ENCODE assay signal across 29 cellular contexts in genomic region chr17:48384164-48384563, GRCh38. TPM values are rescaled to one million over a fixed set of nuclear protein-coding genes. Genes with fewer than 3 reads are reported as not detected.
"Had no signal": no experiment of that assay in that cellular context is flagged by ENCODE, and none has a peak within 500 bp of the region (broad histone marks: within the 10 kb centered on the region; RNA-seq: fewer than 3 reads in every experiment).

No MANE protein-coding gene starts in this region.

- DNase-seq: activated CD4-positive, alpha-beta memory T cell treated with anti-CD3 and anti-CD28 coated beads, Interleukin-2, amount 10 ng/mL, durations not matched to agents 7 days and 5 days; activated CD4-positive, alpha-beta T cell treated with anti-CD3 and anti-CD28 coated beads for 1 hour; activated CD4-positive, alpha-beta T cell treated with anti-CD3 and anti-CD28 coated beads, Interleukin-2, amount 10 ng/mL, durations not matched to agents 7 days and 5 days; activated CD8-positive, alpha-beta memory T cell treated with anti-CD3 and anti-CD28 coated beads, Interleukin-2, amount 50 U/mL, for 48 hours; activated gamma-delta T cell; activated naive CD4-positive, alpha-beta T cell treated with anti-CD3 and anti-CD28 coated beads, Interleukin-2, amount 10 ng/mL, durations not matched to agents 7 days and 5 days; activated T-cell treated with anti-CD3 and anti-CD28 coated beads, Interleukin-2, amount 50 U/mL, for 24 hours; anterior cingulate cortex; body of pancreas; dorsolateral prefrontal cortex; effector memory CD8-positive, alpha-beta T cell; erythroblast; gastrocnemius medialis; hippocampal formation; left colon; mammary epithelial cell; ovary; right lobe of liver; stimulated activated CD4-positive, alpha-beta T cell treated with anti-CD3 and anti-CD28 coated beads, Interleukin-12 subunit alpha, Interleukin-12 subunit beta, amount 100 ng/mL, for 4 hours; stimulated activated CD4-positive, alpha-beta T cell treated with anti-CD3 and anti-CD28 coated beads, Interleukin-4, amount 100 ng/mL, for 1 hour; T-helper 1 cell; trophoblast cell had no signal

- H3K4me3 Mint-ChIP-seq: activated CD4-positive, alpha-beta memory T cell treated with anti-CD3 and anti-CD28 coated beads, Interleukin-2, amount 10 ng/mL, durations not matched to agents 7 days and 5 days; activated CD4-positive, alpha-beta T cell treated with anti-CD3 and anti-CD28 coated beads, Interleukin-2, amount 10 ng/mL, durations not matched to agents 7 days and 5 days; activated naive CD4-positive, alpha-beta T cell treated with anti-CD3 and anti-CD28 coated beads, Interleukin-2, amount 10 ng/mL, durations not matched to agents 7 days and 5 days; activated T-cell treated with anti-CD3 and anti-CD28 coated beads, Interleukin-2, amount 50 U/mL, for 24 hours; effector memory CD8-positive, alpha-beta T cell; stimulated activated effector memory CD8-positive, alpha-beta T cell treated with anti-CD3 and anti-CD28 coated beads, Interleukin-12 subunit alpha, Interleukin-12 subunit beta, amount 100 ng/mL, for 72 hours; stimulated activated naive CD8-positive, alpha-beta T cell treated with anti-CD3 and anti-CD28 coated beads, Interleukin-15, Interleukin-2, amounts not matched to agents 100 ng/mL and 50 ng/mL, for 24 hours; WTC11 had no signal

- H3K4me3 ChIP-seq: body of pancreas, coronary artery, dorsolateral prefrontal cortex, gastrocnemius medialis, ovary, right lobe of liver, skin epidermis, thoracic aorta had no signal

- H3K27ac Mint-ChIP-seq: activated CD4-positive, alpha-beta memory T cell treated with anti-CD3 and anti-CD28 coated beads, Interleukin-2, amount 10 ng/mL, durations not matched to agents 7 days and 5 days; activated CD4-positive, alpha-beta T cell treated with anti-CD3 and anti-CD28 coated beads, Interleukin-2, amount 10 ng/mL, durations not matched to agents 7 days and 5 days; activated T-cell treated with anti-CD3 and anti-CD28 coated beads, Interleukin-2, amount 50 U/mL, for 24 hours; progenitor cell of endocrine pancreas; stimulated activated effector memory CD8-positive, alpha-beta T cell treated with anti-CD3 and anti-CD28 coated beads, Interleukin-12 subunit alpha, Interleukin-12 subunit beta, amount 100 ng/mL, for 72 hours; stimulated activated naive CD8-positive, alpha-beta T cell treated with anti-CD3 and anti-CD28 coated beads, Interleukin-15, Interleukin-2, amounts not matched to agents 100 ng/mL and 50 ng/mL, for 24 hours; WTC11 had no signal

- H3K27me3 ChIP-seq: body of pancreas, ovary had no signal

- H3K9me3 Mint-ChIP-seq: activated CD4-positive, alpha-beta memory T cell treated with anti-CD3 and anti-CD28 coated beads, Interleukin-2, amount 10 ng/mL, durations not matched to agents 7 days and 5 days; activated CD4-positive, alpha-beta T cell treated with anti-CD3 and anti-CD28 coated beads, Interleukin-2, amount 10 ng/mL, durations not matched to agents 7 days and 5 days; activated naive CD4-positive, alpha-beta T cell treated with anti-CD3 and anti-CD28 coated beads, Interleukin-2, amount 10 ng/mL, durations not matched to agents 7 days and 5 days; activated T-cell treated with anti-CD3 and anti-CD28 coated beads, Interleukin-2, amount 50 U/mL, for 24 hours; effector memory CD8-positive, alpha-beta T cell; stimulated activated effector memory CD8-positive, alpha-beta T cell treated with anti-CD3 and anti-CD28 coated beads, Interleukin-12 subunit alpha, Interleukin-12 subunit beta, amount 100 ng/mL, for 72 hours; stimulated activated naive CD8-positive, alpha-beta T cell treated with anti-CD3 and anti-CD28 coated beads, Interleukin-15, Interleukin-2, amounts not matched to agents 100 ng/mL and 50 ng/mL, for 24 hours; WTC11 had no signal

- H3K36me3 ChIP-seq: gastrocnemius medialis, ovary, right lobe of liver, thoracic aorta had no signal

- H3K27me3 Mint-ChIP-seq: activated CD4-positive, alpha-beta memory T cell treated with anti-CD3 and anti-CD28 coated beads, Interleukin-2, amount 10 ng/mL, durations not matched to agents 7 days and 5 days; activated CD4-positive, alpha-beta T cell treated with anti-CD3 and anti-CD28 coated beads, Interleukin-2, amount 10 ng/mL, durations not matched to agents 7 days and 5 days; activated naive CD4-positive, alpha-beta T cell treated with anti-CD3 and anti-CD28 coated beads, Interleukin-2, amount 10 ng/mL, durations not matched to agents 7 days and 5 days; activated T-cell treated with anti-CD3 and anti-CD28 coated beads, Interleukin-2, amount 50 U/mL, for 24 hours; effector memory CD8-positive, alpha-beta T cell; stimulated activated naive CD8-positive, alpha-beta T cell treated with anti-CD3 and anti-CD28 coated beads, Interleukin-15, Interleukin-2, amounts not matched to agents 100 ng/mL and 50 ng/mL, for 24 hours had no signal

- H3K36me3 Mint-ChIP-seq: WTC11 had no signal

- H3K4me1 Mint-ChIP-seq: WTC11 had no signal

- ATAC-seq: body of pancreas; effector memory CD8-positive, alpha-beta T cell; gastrocnemius medialis; left colon; right lobe of liver; stimulated activated effector memory CD8-positive, alpha-beta T cell treated with anti-CD3 and anti-CD28 coated beads, Interleukin-12 subunit alpha, Interleukin-12 subunit beta, amount 100 ng/mL, for 72 hours; WTC11 had no signal

- H3K4me1 ChIP-seq: body of pancreas, gastrocnemius medialis, right lobe of liver had no signal

- H3K9me3 ChIP-seq: body of pancreas, gastrocnemius medialis, ovary, right lobe of liver, thoracic aorta had no signal

- H3K27ac ChIP-seq: body of pancreas, coronary artery, dorsolateral prefrontal cortex, gastrocnemius medialis, ovary, right lobe of liver, skin epidermis, thoracic aorta had no signal

RNA-seq across cellular contexts. Expression of gene SKAP1, which starts 45.9 kb away (rescaled TPM):
- total RNA-seq: gastrocnemius medialis, mammary epithelial cell, WTC11 had no signal
